8 cellular contexts compared by ENCODE assay signal in the genomic region with DNA sequence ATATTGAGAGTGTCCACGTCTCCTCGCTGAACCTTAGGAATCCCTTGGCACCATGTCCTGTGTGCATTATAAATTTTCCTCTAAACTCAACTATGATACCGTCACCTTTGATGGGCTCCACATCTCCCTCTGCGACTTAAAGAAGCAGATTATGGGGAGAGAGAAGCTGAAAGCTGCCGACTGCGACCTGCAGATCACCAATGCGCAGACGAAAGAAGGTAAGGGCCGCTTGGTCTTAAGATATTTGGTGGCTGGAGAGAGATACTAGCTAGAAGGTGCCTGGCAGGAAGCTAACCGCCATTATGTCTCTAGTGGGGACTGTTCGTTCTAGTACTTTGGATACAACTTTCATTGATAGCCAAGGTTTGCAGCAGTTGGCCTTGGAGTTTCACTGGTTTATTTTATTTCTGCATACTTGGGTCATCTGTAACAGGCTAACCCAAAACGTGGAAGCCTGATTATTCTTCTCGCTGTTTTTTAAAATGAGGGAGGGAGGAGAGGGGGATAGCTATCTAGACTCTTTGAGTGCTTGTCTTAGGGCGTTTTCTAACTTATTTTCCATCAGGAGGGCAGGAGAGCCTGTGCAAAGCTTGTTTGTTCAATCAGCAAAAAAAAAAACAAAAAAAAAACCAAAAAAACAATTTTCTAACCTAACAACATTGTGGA. TPM values are rescaled to one million over a fixed set of nuclear protein-coding genes. Genes with fewer than 3 reads are reported as not detected.
A peak's percentile ranks its signal among the peaks of the same experiment; 100 is the strongest.
DNase-seq lines count a peak whose midpoint lies in the region; ATAC-seq and TF ChIP-seq lines count a peak whose summit lies in the region.

No MANE protein-coding gene starts in this region.

- H3K4me1 Mint-ChIP-seq in activated CD4-positive, alpha-beta T cell treated with anti-CD3 and anti-CD28 coated beads, Interleukin-2, amount 10 ng/mL, durations not matched to agents 24 days and 14 days, result peaks cover 26% of the 10 kb centered on the region

- H2BK5ac ChIP-seq in trophoblast cell (ENCODE audit: low read depth, low read length, poor library complexity), result peak overlapping the region; percentile 18

- ATAC-seq in GM18520 (IDR thresholded peaks at IDR 0.05; ENCODE audit: unreplicated experiment) (no peak), HG03039 (IDR thresholded peaks at IDR 0.05; ENCODE audit: unreplicated experiment) (no peak)

- peak overlapping the region; percentile 99 for H3K27ac ChIP-seq in trophoblast cell (ENCODE audit: low read depth, low read length)

- intact Hi-C loops in activated CD4-positive, alpha-beta T cell treated with anti-CD3 and anti-CD28 coated beads, Interleukin-2, amount 10 ng/mL, durations not matched to agents 24 days and 14 days (cut with micrococcal nuclease), result loop anchor here (2.0 to 10.0 kb wide), 6 partner anchors 22 to 983 kb away; a partner anchor contains a TSS

- H3K4me3 ChIP-seq in Jurkat, Clone E6-1 (ENCODE audit: low read length), result peak overlapping the region; percentile 89
- peak overlapping the region; percentile 89 for H3K4me3 ChIP-seq in fibroblast of villous mesenchyme (ENCODE audit: low read depth, low read length)
- H3K4me3 ChIP-seq in trophoblast cell (ENCODE audit: low read depth, low read length), result peak overlapping the region; percentile 90

- peak; percentile 30 for DNase-seq in DMS53 (lab: John Stamatoyannopoulos, UW)
- DNase-seq in Jurkat, Clone E6-1 (ENCODE audit: low read depth, low spot score), result no peak
- DNase-seq in activated CD4-positive, alpha-beta T cell treated with anti-CD3 and anti-CD28 coated beads, Interleukin-2, amount 10 ng/mL, durations not matched to agents 24 days and 14 days, result peak; percentile 79
- peak; percentile 31 for DNase-seq in fibroblast of villous mesenchyme (ENCODE audit: low read depth)
- peak; percentile 18 to 40 for DNase-seq in trophoblast cell
- no peak for DNase-seq in NCI-H345 (lab: John Stamatoyannopoulos, UW)

- H3K4me2 ChIP-seq in trophoblast cell (ENCODE audit: low read length), result peak overlapping the region; percentile 81

- no peak overlapping the region for H3K23ac ChIP-seq in trophoblast cell (ENCODE audit: low read length)

- peak overlapping the region; percentile 8 for H4K91ac ChIP-seq in trophoblast cell (ENCODE audit: low read depth, low read length)

- no peak overlapping the region for H2AFZ ChIP-seq in trophoblast cell (ENCODE audit: insufficient read depth, low read length, poor library complexity)

- peak overlapping the region; percentile 100 for H3K4ac ChIP-seq in trophoblast cell (ENCODE audit: low read depth, low read length)

- no peak overlapping the region for H2BK12ac ChIP-seq in trophoblast cell (ENCODE audit: low read length)

- no peak overlapping the region for H4K12ac ChIP-seq in trophoblast cell (ENCODE audit: low read depth, low read length)

- no CpG with 5 or more reads among the region's 14 CpGs for WGBS in trophoblast cell (ENCODE audit: extremely low coverage, insufficient coverage, insufficient read length)

- H3K9ac ChIP-seq in trophoblast cell (ENCODE audit: low read length), result peak overlapping the region; percentile 98

- no peak overlapping the region for H3K14ac ChIP-seq in trophoblast cell (ENCODE audit: low read length)

- H3K36me3 ChIP-seq in trophoblast cell (ENCODE audit: control insufficient read depth in 1 of 2, insufficient read depth in 2 of 2, low read length in 2 of 2), result peaks cover 0 to 3% of the 10 kb centered on the region in 2 experiments

- peak overlapping the region; percentile 93 for H3K27ac Mint-ChIP-seq in activated CD4-positive, alpha-beta T cell treated with anti-CD3 and anti-CD28 coated beads, Interleukin-2, amount 10 ng/mL, durations not matched to agents 24 days and 14 days

- peaks cover 2 to 5% of the 10 kb centered on the region in 2 experiments for H3K4me1 ChIP-seq in trophoblast cell (ENCODE audit: control insufficient read depth in 1 of 2, insufficient read depth in 2 of 2, low read length in 2 of 2)

- H3K27me3 Mint-ChIP-seq in activated CD4-positive, alpha-beta T cell treated with anti-CD3 and anti-CD28 coated beads, Interleukin-2, amount 10 ng/mL, durations not matched to agents 24 days and 14 days, result no peaks in the 10 kb centered on the region

- no peak overlapping the region for H2AK5ac ChIP-seq in trophoblast cell (ENCODE audit: low read length)

- no peaks in the 10 kb centered on the region for H3K9me3 Mint-ChIP-seq in activated CD4-positive, alpha-beta T cell treated with anti-CD3 and anti-CD28 coated beads, Interleukin-2, amount 10 ng/mL, durations not matched to agents 24 days and 14 days

- TF ChIP-seq CTCF in fibroblast of villous mesenchyme (IDR thresholded peaks at IDR 0.05; ENCODE audit: insufficient read depth, low read depth, low read length), result no peak

- peaks cover 14% of the 10 kb centered on the region for H3K79me1 ChIP-seq in trophoblast cell (ENCODE audit: low read length)

- peak overlapping the region; percentile 99 for H3K4me3 Mint-ChIP-seq in activated CD4-positive, alpha-beta T cell treated with anti-CD3 and anti-CD28 coated beads, Interleukin-2, amount 10 ng/mL, durations not matched to agents 24 days and 14 days

- H3K79me2 ChIP-seq in trophoblast cell (ENCODE audit: control insufficient read depth, insufficient read depth, low read length, poor library complexity), result peaks cover 26% of the 10 kb centered on the region

- no peak overlapping the region for H3K18ac ChIP-seq in trophoblast cell (ENCODE audit: low read length)

- no peaks in the 10 kb centered on the region for H3K27me3 ChIP-seq in trophoblast cell (ENCODE audit: insufficient read depth, low read length)

- H3K9me3 ChIP-seq in trophoblast cell (ENCODE audit: insufficient read depth, low read depth, low read length), result no peaks in the 10 kb centered on the region

- peaks cover 42% of the 10 kb centered on the region for H3K36me3 Mint-ChIP-seq in activated CD4-positive, alpha-beta T cell treated with anti-CD3 and anti-CD28 coated beads, Interleukin-2, amount 10 ng/mL, durations not matched to agents 24 days and 14 days (ENCODE audit: low read depth)

- no peak overlapping the region for H2BK120ac ChIP-seq in trophoblast cell (ENCODE audit: insufficient read depth, low read length, poor library complexity)

- H4K8ac ChIP-seq in trophoblast cell (ENCODE audit: low read depth, low read length), result no peak overlapping the region

RNA-seq across cellular contexts. Expression of a gene that starts 1.3 kb away (rescaled TPM):
- 39.2 TPM for polyA plus RNA-seq in Jurkat, Clone E6-1 (2012; ENCODE audit: insufficient read depth, insufficient read length)
- total RNA-seq in activated CD4-positive, alpha-beta T cell treated with anti-CD3 and anti-CD28 coated beads, Interleukin-2, amount 10 ng/mL, durations not matched to agents 24 days and 14 days, result 65.7 and 73.8 TPM in 2 replicates
- 21.3 and 31.1 TPM in 2 replicates for total RNA-seq in fibroblast of villous mesenchyme
- polyA plus RNA-seq in trophoblast cell (2013), result 92.6 and 98.2 TPM in 2 replicates

Comparison
In these comparisons a context has a peak if more than half of its experiments do, and no peak if none do; other contexts are left out.
1. DNase-seq: peak in DMS53 (single experiment), activated CD4-positive, alpha-beta T cell treated with anti-CD3 and anti-CD28 coated beads, Interleukin-2, amount 10 ng/mL, durations not matched to agents 24 days and 14 days (single experiment), fibroblast of villous mesenchyme (single experiment) and trophoblast cell (2 of 2); none in Jurkat, Clone E6-1 (single experiment) and NCI-H345 (single experiment).
2. Peak in every context shown above with its lines, with median percentiles within 50 percentile points of each other: H3K4me3 ChIP-seq.